ENCODE assay signal across 22 cellular contexts in genomic region chr12:78177298-78177697, GRCh38.
DNase-seq lines count a peak whose midpoint lies in the region; ATAC-seq, FAIRE-seq and TF ChIP-seq lines count a peak whose summit lies in the region.
"Had no signal": no experiment of that assay in that cellular context is flagged by ENCODE, and none has a peak within 500 bp of the region (broad histone marks: within the 10 kb centered on the region; RNA-seq: fewer than 3 reads in every experiment).

No MANE protein-coding gene starts in this region.

- no peak for FAIRE-seq in GM12878 (lab: Jason Lieb, UNC)
- FAIRE-seq: GM12891, GM18507, GM19239, H1, K562 had no signal

- in situ Hi-C loops in GM12878 (cut with MboI), result no loop called here

- no peak for TF ChIP-seq RAD21 in GM12878 (IDR thresholded peaks at IDR 0.05; ENCODE audit: insufficient read depth, low read depth, low read length)

- H3K79me2 ChIP-seq in GM12878 (ENCODE audit: control insufficient read depth, insufficient read depth, low read length), result no peaks in the 10 kb centered on the region

- H3K9ac ChIP-seq in GM12878 (ENCODE audit: control insufficient read depth, insufficient read depth, low read length), result no peak overlapping the region

- H3K36me3 ChIP-seq in GM12878 (ENCODE audit: control insufficient read depth in 2 of 2, insufficient read depth in 2 of 2, low read length in 1 of 2), result no peaks in the 10 kb centered on the region
- H3K36me3 ChIP-seq: SJCRH30 had no signal

- peak; percentile 74 for ATAC-seq in GM18867 (IDR thresholded peaks at IDR 0.05; ENCODE audit: unreplicated experiment)
- ATAC-seq in GM21390 (IDR thresholded peaks at IDR 0.05; ENCODE audit: unreplicated experiment), result peak; percentile 84
- peak; percentile 50 for ATAC-seq in HG02852 (IDR thresholded peaks at IDR 0.05; ENCODE audit: unreplicated experiment)
- peak; percentile 36; the same call in 2 of the 3 replicates for ATAC-seq in GM12878
- no peak for ATAC-seq in GM19328 (IDR thresholded peaks at IDR 0.05; ENCODE audit: unreplicated experiment)
- ATAC-seq: K562 had no signal

- no peaks in the 10 kb centered on the region for H4K20me1 ChIP-seq in GM12878 (ENCODE audit: control insufficient read depth, insufficient read depth)

- no peak for TF ChIP-seq EP300 in GM12878 (IDR thresholded peaks at IDR 0.05; ENCODE audit: borderline replicate concordance in 1 of 2, control insufficient read depth in 1 of 2, low read depth in 2 of 2, low read length in 2 of 2)

- H3K9me3 ChIP-seq in GM12878 (replicated peaks; ENCODE audit: control insufficient read depth, insufficient read depth, low read length), result no peaks in the 10 kb centered on the region
- H3K9me3 ChIP-seq: SJCRH30 had no signal

- intact Hi-C loops in GM12878 (cut with micrococcal nuclease; ENCODE audit: unreplicated experiment), result no loop called here

- no peak overlapping the region for H3K27ac ChIP-seq in GM12878 (ENCODE audit: control insufficient read depth, insufficient read depth)
- H3K27ac ChIP-seq: PC-9, SJCRH30 had no signal

- CTCF ChIA-PET in GM12878 (lab: Yijun Ruan, JAX), result no interaction called here

- no peak overlapping the region for H3K4me2 ChIP-seq in GM12878 (ENCODE audit: control insufficient read depth, insufficient read depth)
- H3K4me2 ChIP-seq: PC-9 had no signal

- no peaks in the 10 kb centered on the region for H3K27me3 ChIP-seq in GM12878 (replicated peaks in 1 of 2; ENCODE audit: control insufficient read depth in 2 of 2, insufficient read depth in 2 of 2, low read length in 1 of 2)
- H3K27me3 ChIP-seq: SJCRH30 had no signal

- SMC1A ChIA-PET in GM12878 (lab: Charles Lee; ENCODE audit: uncharacterized antibody, unreplicated experiment), result no interaction called here

- RAD21 ChIA-PET in GM12878 (lab: Charles Lee; ENCODE audit: unreplicated experiment), result no interaction called here

- BruUV-seq in GM12878 (replicated peaks; lab: Mats Ljungman, UMichigan), result no TSS peak

- no peak for DNase-seq in GM12878 (ENCODE audit: low read depth, low spot score)
- DNase-seq in T1000 (lab: John Stamatoyannopoulos, UW), result no peak
- no peak for DNase-seq in Ammon's horn (ENCODE audit: low spot score)
- DNase-seq: C1 segment of cervical spinal cord; CD8-positive, alpha-beta memory T cell; DMS53; EL; MV-4-11; NCI-H2107; NCI-H226; NCI-H526; PC-9; SJCRH30 had no signal

- H3K4me1 ChIP-seq in GM12878 (ENCODE audit: control insufficient read depth, insufficient read depth, low read length), result no peaks in the 10 kb centered on the region
- H3K4me1 ChIP-seq: SJCRH30 had no signal

- TF ChIP-seq POLR2A in GM12878 (IDR thresholded peaks at IDR 0.05; ENCODE audit: low read depth, low read length), result no peak

- no peak for TF ChIP-seq CTCF in GM12878 (IDR thresholded peaks at IDR 0.05 in 2 of 3, conservative IDR thresholded peaks at IDR 0.05 in 1 of 3; ENCODE audit: control insufficient read depth in 2 of 3, extremely low read depth in 1 of 3, insufficient read depth in 1 of 3, low read depth in 3 of 3, low read length in 3 of 3)

- no peak overlapping the region for H2AFZ ChIP-seq in GM12878 (ENCODE audit: control insufficient read depth, low read depth, low read length)
- H2AFZ ChIP-seq: PC-9 had no signal

- H3K4me3 ChIP-seq in GM12878, result no peak overlapping the region
- H3K4me3 ChIP-seq: K562, PC-9, SJCRH30 had no signal

- POLR2A ChIA-PET in GM12878 (lab: Charles Lee), result no interaction called here

- 52% methylated on average over 3 of the region's 3 CpGs for whole genome bisulfite sequencing in GM12878 (ENCODE audit: insufficient coverage, insufficient replicate concordance, low lambda C conversion rate, missing lambda C conversion rate)

TF ChIP-seq in GM12878, 131 proteins besides CTCF, POLR2A, EP300 and RAD21:
- TF ChIP-seq PAX5 (IDR thresholded peaks at IDR 0.05; ENCODE audit: borderline replicate concordance, low read depth, low read length), result no peak
- TF ChIP-seq PKNOX1 (IDR thresholded peaks at IDR 0.05), result peak; percentile 76
TF ChIP-seq in GM12878: peak in this region for 1.
